8 cellular contexts compared by ENCODE assay signal in the genomic region with DNA sequence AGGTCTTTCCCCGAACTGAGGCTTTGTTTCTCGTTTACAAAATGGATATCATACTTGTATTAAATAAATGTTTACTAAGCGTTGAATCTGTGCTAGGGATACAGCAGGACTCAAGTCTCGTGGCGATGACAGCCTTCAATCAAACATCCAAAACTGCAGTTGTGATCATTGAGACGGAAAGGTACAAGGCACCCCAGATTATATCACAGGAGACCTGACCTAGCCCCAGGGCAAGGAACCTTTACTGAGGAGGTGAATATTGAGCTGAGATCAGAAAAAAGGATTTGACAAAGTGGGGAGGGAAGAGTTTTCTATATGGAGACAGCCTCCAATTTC. TPM values are rescaled to one million over a fixed set of nuclear protein-coding genes. Genes with fewer than 3 reads are reported as not detected.
DNase-seq lines count a peak whose midpoint lies in the region; ATAC-seq, FAIRE-seq and TF ChIP-seq lines count a peak whose summit lies in the region.

No MANE protein-coding gene starts in this region.

- H4K20me1 ChIP-seq in K562 (replicated peaks; ENCODE audit: control insufficient read depth, insufficient read depth, low read length): no peaks in the 10 kb centered on the region

- H3K9me3 Mint-ChIP-seq in activated naive CD4-positive, alpha-beta T cell treated with anti-CD3 and anti-CD28 coated beads, Interleukin-2, amount 10 ng/mL, durations not matched to agents 7 days and 5 days: no peaks in the 10 kb centered on the region

- CTCF ChIA-PET in activated naive CD4-positive, alpha-beta T cell treated with anti-CD3 and anti-CD28 coated beads, Interleukin-2, amount 10 ng/mL, durations not matched to agents 7 days and 5 days (lab: Charles Lee): interaction anchor here (0.6 to 1.9 kb wide), 8 partner anchors 9 to 37 kb away, joined by 3 to 6 read pairs (median 4); no protein-coding TSS in a partner anchor
- CTCF ChIA-PET in K562 (lab: Yijun Ruan, JAX; ENCODE audit: low intra/inter-chr PET ratio): no interaction called here

- WGBS in K562 (ENCODE audit: insufficient coverage, low coverage, missing lambda C conversion rate): 0% methylated on average over 6 of the region's 6 CpGs

- TF ChIP-seq EP300 in K562 (IDR thresholded peaks at IDR 0.05; ENCODE audit: low read length): no peak

- H3K4me1 Mint-ChIP-seq in activated naive CD4-positive, alpha-beta T cell treated with anti-CD3 and anti-CD28 coated beads, Interleukin-2, amount 10 ng/mL, durations not matched to agents 7 days and 5 days: peaks cover 30% of the 10 kb centered on the region

- TF ChIP-seq RAD21 in K562 (CRISPR knock-in tag; conservative IDR thresholded peaks at IDR 0.05 in 1 of 2, IDR thresholded peaks at IDR 0.05 in 1 of 2): no peak

- peak overlapping the region; percentile 97 for H2AFZ ChIP-seq in K562 (ENCODE audit: low read depth, low read length)

- H3K79me2 ChIP-seq in K562 (ENCODE audit: control insufficient read depth, insufficient read depth, low read length): peaks cover 35% of the 10 kb centered on the region

- no peak for FAIRE-seq in K562 (lab: Jason Lieb, UNC)

- POLR2A ChIA-PET in K562 (lab: Yijun Ruan, JAX): interaction anchor here (0.7 to 1.5 kb wide), 9 partner anchors 9 to 397 kb away, joined by 3 to 6 read pairs (median 3); no protein-coding TSS in a partner anchor

- H3K36me3 ChIP-seq in K562 (ENCODE audit: control insufficient read depth, insufficient read depth, low read length) (peaks cover 37% of the 10 kb centered on the region; the same call in 2 of the 3 replicates), lower lobe of right lung (peaks cover 26% of the 10 kb centered on the region), upper lobe of right lung (peaks cover 27% of the 10 kb centered on the region)

- intact Hi-C loops in K562 (cut with micrococcal nuclease): no loop called here
- intact Hi-C loops in lower lobe of right lung (cut with DNase I): no loop called here
- intact Hi-C loops in upper lobe of right lung (cut with DNase I): no loop called here

- H3K27me3 Mint-ChIP-seq in activated naive CD4-positive, alpha-beta T cell treated with anti-CD3 and anti-CD28 coated beads, Interleukin-2, amount 10 ng/mL, durations not matched to agents 7 days and 5 days: no peaks in the 10 kb centered on the region

- peak overlapping the region; percentile 59 for H3K27ac ChIP-seq in K562 (ENCODE audit: extremely low read depth, low read depth, low read length)
- H3K27ac ChIP-seq in lower lobe of right lung: peak overlapping the region; percentile 87
- peak overlapping the region; percentile 78 for H3K27ac ChIP-seq in upper lobe of right lung

- H3K4me3 Mint-ChIP-seq in activated naive CD4-positive, alpha-beta T cell treated with anti-CD3 and anti-CD28 coated beads, Interleukin-2, amount 10 ng/mL, durations not matched to agents 7 days and 5 days: peak overlapping the region; percentile 86

- H3K27me3 ChIP-seq in K562 (ENCODE audit: control insufficient read depth in 2 of 2, insufficient read depth in 2 of 2, low read length in 2 of 2) (peaks cover 2 to 11% of the 10 kb centered on the region in 2 experiments; a peak in 4 of 5 replicates), lower lobe of right lung (ENCODE audit: low read depth) (no peaks in the 10 kb centered on the region), upper lobe of right lung (no peaks in the 10 kb centered on the region)

- peaks cover 5 to 7% of the 10 kb centered on the region in 2 experiments; a peak in 4 of 5 replicates for H3K4me1 ChIP-seq in K562 (replicated peaks in 1 of 2; ENCODE audit: control insufficient read depth in 2 of 2, insufficient read depth in 2 of 2, low read length in 2 of 2)
- peaks cover 23% of the 10 kb centered on the region for H3K4me1 ChIP-seq in lower lobe of right lung
- peaks cover 20% of the 10 kb centered on the region for H3K4me1 ChIP-seq in upper lobe of right lung

- in situ Hi-C loops in K562 (cut with MboI): no loop called here

- no peaks in the 10 kb centered on the region for H3K9me3 ChIP-seq in K562 (replicated peaks; ENCODE audit: control insufficient read depth, insufficient read depth, low read depth, low read length)
- H3K9me3 ChIP-seq in lower lobe of right lung: no peaks in the 10 kb centered on the region
- no peaks in the 10 kb centered on the region for H3K9me3 ChIP-seq in upper lobe of right lung

- H3K9ac ChIP-seq in K562 (ENCODE audit: insufficient read depth in 1 of 2, low read depth in 2 of 2, low read length in 2 of 2): peak overlapping the region; percentile 80 to 92

- H3K36me3 Mint-ChIP-seq in activated naive CD4-positive, alpha-beta T cell treated with anti-CD3 and anti-CD28 coated beads, Interleukin-2, amount 10 ng/mL, durations not matched to agents 7 days and 5 days: peaks cover 16% of the 10 kb centered on the region

- peak overlapping the region; percentile 84 for H3K4me2 ChIP-seq in K562 (ENCODE audit: insufficient read depth, low read length)

- H3K9me1 ChIP-seq in K562 (ENCODE audit: control insufficient read depth, insufficient read depth, low read length): no peaks in the 10 kb centered on the region

- TF ChIP-seq CTCF in K562 (IDR thresholded peaks at IDR 0.05 in 2 of 3, conservative IDR thresholded peaks at IDR 0.05 in 1 of 3; ENCODE audit: insufficient read depth in 2 of 3, low read depth in 1 of 3, low read length in 3 of 3) (no peak), lower lobe of right lung (IDR thresholded peaks at IDR 0.05) (no peak), upper lobe of right lung (IDR thresholded peaks at IDR 0.05) (no peak)

- peak overlapping the region; percentile 79 for H3K27ac Mint-ChIP-seq in activated naive CD4-positive, alpha-beta T cell treated with anti-CD3 and anti-CD28 coated beads, Interleukin-2, amount 10 ng/mL, durations not matched to agents 7 days and 5 days

- TF ChIP-seq POLR2A in K562 (conservative IDR thresholded peaks at IDR 0.05): no peak

- BruUV-seq in K562 (replicated peaks; lab: Mats Ljungman, UMichigan): no TSS peak

- H3K4me3 ChIP-seq in K562 (peak overlapping the region; percentile 60), lower lobe of right lung (peak overlapping the region; percentile 89), upper lobe of right lung (peak overlapping the region; percentile 82)

- ATAC-seq in K562 (peak; percentile 8; the same call in 1 of the 3 replicates), lower lobe of right lung (peak in 1 of 2 donors; percentile 33), upper lobe of right lung (no peak)

- DNase-seq in activated naive CD4-positive, alpha-beta T cell treated with anti-CD3 and anti-CD28 coated beads, Interleukin-2, amount 10 ng/mL, durations not matched to agents 7 days and 5 days: no peak
- no peak for DNase-seq in activated naive CD4-positive, alpha-beta T cell treated with Interleukin-2 at 50 U/mL for 16 hours
- DNase-seq in K562 (ENCODE audit: extremely low read depth in 1 of 4, low spot score in 3 of 4) (peak in 1 of 4 experiments; percentile 9), lower lobe of right lung (no peak), upper lobe of right lung (no peak), NCI-H2107 treated with DMSO at 0.1 percent for 48 hours (lab: John Stamatoyannopoulos, UW; ENCODE audit: unreplicated experiment) (no peak), hippocampal formation (lab: John Stamatoyannopoulos, UW) (no peak)
- no peak for DNase-seq in stimulated activated CD4-positive, alpha-beta T cell treated with anti-CD3 and anti-CD28 coated beads, Interleukin-2, amount 100 ng/mL, for 24 hours

TF ChIP-seq in K562, 482 proteins besides CTCF, POLR2A, EP300 and RAD21 (continues in another document):
- TF ChIP-seq, protein P1, sequence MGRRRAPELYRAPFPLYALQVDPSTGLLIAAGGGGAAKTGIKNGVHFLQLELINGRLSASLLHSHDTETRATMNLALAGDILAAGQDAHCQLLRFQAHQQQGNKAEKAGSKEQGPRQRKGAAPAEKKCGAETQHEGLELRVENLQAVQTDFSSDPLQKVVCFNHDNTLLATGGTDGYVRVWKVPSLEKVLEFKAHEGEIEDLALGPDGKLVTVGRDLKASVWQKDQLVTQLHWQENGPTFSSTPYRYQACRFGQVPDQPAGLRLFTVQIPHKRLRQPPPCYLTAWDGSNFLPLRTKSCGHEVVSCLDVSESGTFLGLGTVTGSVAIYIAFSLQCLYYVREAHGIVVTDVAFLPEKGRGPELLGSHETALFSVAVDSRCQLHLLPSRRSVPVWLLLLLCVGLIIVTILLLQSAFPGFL (CRISPR knock-in tag; IDR thresholded peaks at IDR 0.05): no peak
- TF ChIP-seq, protein P2, sequence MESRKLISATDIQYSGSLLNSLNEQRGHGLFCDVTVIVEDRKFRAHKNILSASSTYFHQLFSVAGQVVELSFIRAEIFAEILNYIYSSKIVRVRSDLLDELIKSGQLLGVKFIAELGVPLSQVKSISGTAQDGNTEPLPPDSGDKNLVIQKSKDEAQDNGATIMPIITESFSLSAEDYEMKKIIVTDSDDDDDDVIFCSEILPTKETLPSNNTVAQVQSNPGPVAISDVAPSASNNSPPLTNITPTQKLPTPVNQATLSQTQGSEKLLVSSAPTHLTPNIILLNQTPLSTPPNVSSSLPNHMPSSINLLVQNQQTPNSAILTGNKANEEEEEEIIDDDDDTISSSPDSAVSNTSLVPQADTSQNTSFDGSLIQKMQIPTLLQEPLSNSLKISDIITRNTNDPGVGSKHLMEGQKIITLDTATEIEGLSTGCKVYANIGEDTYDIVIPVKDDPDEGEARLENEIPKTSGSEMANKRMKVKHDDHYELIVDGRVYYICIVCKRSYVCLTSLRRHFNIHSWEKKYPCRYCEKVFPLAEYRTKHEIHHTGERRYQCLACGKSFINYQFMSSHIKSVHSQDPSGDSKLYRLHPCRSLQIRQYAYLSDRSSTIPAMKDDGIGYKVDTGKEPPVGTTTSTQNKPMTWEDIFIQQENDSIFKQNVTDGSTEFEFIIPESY (CRISPR knock-in tag; IDR thresholded peaks at IDR 0.05): no peak

RNA-seq across cellular contexts. Expression of gene AAR2, which starts 0.5 kb away (rescaled TPM):
- total RNA-seq in K562 (2011; cell fraction: chromatin; rRNA removed; ENCODE audit: low replicate concordance): 10.3 and 27.3 TPM in 2 replicates
- total RNA-seq in K562 (2011; cell fraction: nucleolus; rRNA removed): 20.4 and 22.3 TPM in 2 replicates
- 16.5 and 16.9 TPM in 2 replicates for total RNA-seq in K562 (2011; cell fraction: nucleoplasm; rRNA removed)
- 24.7 and 29.6 TPM in 2 replicates for total RNA-seq in K562 (2014; rRNA removed)
- 18.0 and 20.0 TPM in 2 replicates for total RNA-seq in K562 (2014; rRNA removed; fragmentation: Illumina TruSeq; extraction: Trizol)
- total RNA-seq in K562 (2015; rRNA removed; fragmentation: Illumina TruSeq; extraction: Trizol): 22.4 and 23.6 TPM in 2 replicates
- 26.0 and 26.3 TPM in 2 replicates for total RNA-seq in K562 (2021)
- 30.7 and 30.8 TPM in 2 replicates for polyA plus RNA-seq in K562 (2011; rRNA removed)
- 31.0 and 52.8 TPM in 2 replicates for polyA plus RNA-seq in K562 (2011; cell fraction: cytosol; rRNA removed)
- 14.5 and 21.1 TPM in 2 replicates for polyA plus RNA-seq in K562 (2011; cell fraction: nucleus; rRNA removed)
- polyA plus RNA-seq in K562 (2012): 21.4 and 24.8 TPM in 2 replicates
- 36.2 and 39.4 TPM in 2 replicates for polyA plus RNA-seq in K562 (2014; fragmentation: Illumina TruSeq; extraction: Trizol)
- polyA plus RNA-seq in K562 (2014; fragmentation: Nextera tagmentation; extraction: Ambion mirVana): 10 to 100 TPM in 1 of 2 experiments, 1 to 10 TPM in 1; 6.5 to 12.0 TPM
- 29.3 and 30.0 TPM in 2 replicates for polyA plus RNA-seq in K562 (2014; rRNA removed)
- 20.2 and 29.3 TPM in 2 replicates for polyA minus RNA-seq in K562 (2011; rRNA and poly(A)+ RNA removed)
- polyA minus RNA-seq in K562 (2011; cell fraction: cytosol; rRNA and poly(A)+ RNA removed): 15.3 and 17.6 TPM in 2 replicates
- 13.1 and 18.1 TPM in 2 replicates for polyA minus RNA-seq in K562 (2011; cell fraction: nucleus; rRNA and poly(A)+ RNA removed)
- 23.7 TPM for total RNA-seq in lower lobe of right lung
- 24.4 TPM for total RNA-seq in upper lobe of right lung
